In genomic region chr18:31171159-31171839, GRCh38 we compare ENCODE assay signal across 36 cellular contexts. TPM values are rescaled to one million over a fixed set of nuclear protein-coding genes. Genes with fewer than 3 reads are reported as not detected.
"Had no signal": no experiment of that assay in that cellular context is flagged by ENCODE, and none has a peak within 500 bp of the region (broad histone marks: within the 10 kb centered on the region; RNA-seq: fewer than 3 reads in every experiment).

No MANE protein-coding gene starts in this region.

- H3K4me3 ChIP-seq: body of pancreas, breast epithelium, MG63 had no signal

- FAIRE-seq: astrocyte, RCC 7860 had no signal

- DNase-seq: activated CD4-positive, alpha-beta T cell treated with anti-CD3 and anti-CD28 coated beads for 1 hour; activated CD4-positive, alpha-beta T cell treated with anti-CD3 and anti-CD28 coated beads for 48 hours; activated CD4-positive, alpha-beta T cell treated with anti-CD3 and anti-CD28 coated beads, Interleukin-2, amount 50 U/mL, for 4 hours; activated CD4-positive, CD25-positive, alpha-beta regulatory T cell; activated CD8-positive, alpha-beta T cell treated with anti-CD3 and anti-CD28 coated beads for 36 hours; activated gamma-delta T cell; activated naive CD4-positive, alpha-beta T cell treated with Interleukin-2 at 50 U/mL for 16 hours; activated naive CD8-positive, alpha-beta T cell treated with anti-CD3 and anti-CD28 coated beads, Interleukin-2, amount 10 ng/mL, durations not matched to agents 7 days and 5 days; activated T-cell treated with anti-CD3 and anti-CD28 coated beads, Interleukin-2, amount 50 U/mL, for 1 hour; activated T-cell treated with anti-CD3 and anti-CD28 coated beads, Interleukin-2, amount 50 U/mL, for 72 hours; body of pancreas; cerebellar nuclear complex; Kasumi-1; KBM-7; MG63; NCI-H1048; NCI-H1105 treated with DMSO at 0.1 percent for 48 hours; NCI-H1436; NCI-H1694; NCI-H1930; NCI-H345; NCI-H526; NCI-H748 treated with DMSO at 0.1 percent for 48 hours; NK-92 treated with Interleukin-12 subunit alpha and Interleukin-12 subunit beta, amount 100 ng/mL, for 24 hours; PC-3; Right ventricle myocardium superior; SW 1271; T1000; WERI-Rb-1 had no signal

- H3K9me3 ChIP-seq: body of pancreas, breast epithelium, MG63 had no signal

- H3K27ac ChIP-seq: body of pancreas, breast epithelium, RWPE1, WERI-Rb-1 had no signal

- H3K27me3 ChIP-seq: body of pancreas, breast epithelium, MG63 had no signal

- H3K36me3 ChIP-seq: breast epithelium, MG63, WERI-Rb-1 had no signal

- H3K4me1 ChIP-seq: body of pancreas, breast epithelium had no signal

RNA-seq across cellular contexts. Expression of gene DSC1, which starts 8.6 kb away (rescaled TPM):
- total RNA-seq: activated T-helper 2 cell treated with anti-CD3 and anti-CD28 coated beads, Interferon-gamma antibody, Interleukin-2, Interleukin-4, amounts not matched to agents 10 μg/mL and 5 μg/mL and 100 μg/mL, durations not matched to agents 14 hours and 24 hours and 36 hours; body of pancreas; PC-3; T-helper 1 cell treated with Interleukin-12 subunit alpha and Interleukin-12 subunit beta and Interleukin-4 antibody, amounts not matched to agents 30 ng/mL and 1 ng/mL, for 36 hours had no signal
- polyA plus RNA-seq: adipose tissue had no signal
